In genomic region chr2:148918554-148918953, GRCh38 we compare ENCODE assay signal across 10 cellular contexts.
"Had no signal": no experiment of that assay in that cellular context is flagged by ENCODE, and none has a peak within 500 bp of the region (broad histone marks: within the 10 kb centered on the region; RNA-seq: fewer than 3 reads in every experiment).

No MANE protein-coding gene starts in this region.

- H2AFZ ChIP-seq: GM23338 had no signal

- DNase-seq: H9, HCEC 1CT, HFFc6, IMR-90, KBM-7 had no signal

- H3K27ac ChIP-seq: HL-60, KMS-11 had no signal

- FAIRE-seq: H1, H54 had no signal

- H3K4me2 ChIP-seq: GM23338, KMS-11 had no signal

- ATAC-seq: GM23338 had no signal

- H3K9ac ChIP-seq: KMS-11 had no signal

- H3K4me3 ChIP-seq: GM23338 had no signal
